Comparison of ENCODE assay signal across 8 cellular contexts in genomic region chr1:147172168-147173016, GRCh38. TPM values are rescaled to one million over a fixed set of nuclear protein-coding genes. Genes with fewer than 3 reads are reported as not detected.
DNase-seq lines count a peak whose midpoint lies in the region; ATAC-seq and TF ChIP-seq lines count a peak whose summit lies in the region.

A gene with protein sequence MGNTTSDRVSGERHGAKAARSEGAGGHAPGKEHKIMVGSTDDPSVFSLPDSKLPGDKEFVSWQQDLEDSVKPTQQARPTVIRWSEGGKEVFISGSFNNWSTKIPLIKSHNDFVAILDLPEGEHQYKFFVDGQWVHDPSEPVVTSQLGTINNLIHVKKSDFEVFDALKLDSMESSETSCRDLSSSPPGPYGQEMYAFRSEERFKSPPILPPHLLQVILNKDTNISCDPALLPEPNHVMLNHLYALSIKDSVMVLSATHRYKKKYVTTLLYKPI (minus strand): TSS chr1:147172470. CDS start chr1:147172144, 326 bp downstream.

- TF ChIP-seq CTCF in GM12865 (IDR thresholded peaks at IDR 0.05; ENCODE audit: insufficient read depth, low read depth, low read length, missing control alignments), result peak; percentile 88
- TF ChIP-seq CTCF in osteocyte (IDR thresholded peaks at IDR 0.05), result peak; percentile 99
- TF ChIP-seq CTCF in thoracic aorta (IDR thresholded peaks at IDR 0.05), result peak; percentile 89

- H3K4me1 ChIP-seq in thoracic aorta (ENCODE audit: control insufficient read depth in 1 of 2, low read depth in 2 of 2), result peaks cover 13 to 50% of the 10 kb centered on the region in 2 donors

- H3K36me3 Mint-ChIP-seq in activated naive CD8-positive, alpha-beta T cell treated with anti-CD3 and anti-CD28 coated beads for 36 hours, result peaks cover 31% of the 10 kb centered on the region
- H3K36me3 Mint-ChIP-seq in osteocyte (ENCODE audit: unreplicated experiment), result peaks cover 14% of the 10 kb centered on the region

- no peaks in the 10 kb centered on the region for H3K9me3 ChIP-seq in thoracic aorta

- ATAC-seq in HG02610 (IDR thresholded peaks at IDR 0.05; ENCODE audit: unreplicated experiment) (peak; percentile 89), SK-N-SH treated with all-trans-retinoic acid at 6 μM for 48 hours (peak; percentile 93), thoracic aorta (ENCODE audit: insufficient number of reproducible peaks, low FRiP score, low read depth) (peak; percentile 91)

- no peaks in the 10 kb centered on the region for H3K27me3 ChIP-seq in thoracic aorta (replicated peaks; ENCODE audit: insufficient read depth)

- H3K4me3 ChIP-seq in GM12865 (ENCODE audit: low read depth, low read length), result peak within 1 kb of the TSS; percentile 92
- H3K4me3 ChIP-seq in thoracic aorta, result peak within 1 kb of the TSS; percentile 86

- H3K27ac ChIP-seq in thoracic aorta, result peak within 1 kb of the TSS; percentile 93 to 98

- peak within 1 kb of the TSS; percentile 96 for H3K27ac Mint-ChIP-seq in activated naive CD8-positive, alpha-beta T cell treated with anti-CD3 and anti-CD28 coated beads for 36 hours
- peak within 1 kb of the TSS; percentile 99 for H3K27ac Mint-ChIP-seq in osteocyte (ENCODE audit: unreplicated experiment)

- peak within 1 kb of the TSS; percentile 99 for H3K4me3 Mint-ChIP-seq in activated naive CD8-positive, alpha-beta T cell treated with anti-CD3 and anti-CD28 coated beads for 36 hours
- peak within 1 kb of the TSS; percentile 98 for H3K4me3 Mint-ChIP-seq in osteocyte (ENCODE audit: unreplicated experiment)

- no peaks in the 10 kb centered on the region for H3K36me3 ChIP-seq in thoracic aorta

- DNase-seq in GM12865 (ENCODE audit: low read depth) (peak; percentile 98), NCI-H1048 (lab: John Stamatoyannopoulos, UW) (peak; percentile 89), head of caudate nucleus (peak; percentile 89 to 98 (median 96)), osteocyte (ENCODE audit: extremely low spot score, unreplicated experiment) (peak; percentile 99), thoracic aorta (ENCODE audit: low spot score) (peak; percentile 81)
- peak; percentile 96 for DNase-seq in activated naive CD8-positive, alpha-beta T cell treated with anti-CD3 and anti-CD28 coated beads for 36 hours

- peaks cover 31% of the 10 kb centered on the region for H3K4me1 Mint-ChIP-seq in activated naive CD8-positive, alpha-beta T cell treated with anti-CD3 and anti-CD28 coated beads for 36 hours
- peaks cover 62% of the 10 kb centered on the region for H3K4me1 Mint-ChIP-seq in osteocyte (ENCODE audit: unreplicated experiment)

- intact Hi-C loops in head of caudate nucleus (cut with DNase I), result loop anchor here (1.0 kb wide), 1 partner anchor 70 kb away; the partner anchor contains the start of gene CHD1L

- H3K27me3 Mint-ChIP-seq in activated naive CD8-positive, alpha-beta T cell treated with anti-CD3 and anti-CD28 coated beads for 36 hours, result peaks cover 2% of the 10 kb centered on the region
- no peaks in the 10 kb centered on the region for H3K27me3 Mint-ChIP-seq in osteocyte (ENCODE audit: unreplicated experiment)

- peaks cover 13% of the 10 kb centered on the region for H3K9me3 Mint-ChIP-seq in activated naive CD8-positive, alpha-beta T cell treated with anti-CD3 and anti-CD28 coated beads for 36 hours
- H3K9me3 Mint-ChIP-seq in osteocyte (ENCODE audit: unreplicated experiment), result peaks cover 3% of the 10 kb centered on the region

TF ChIP-seq in SK-N-SH treated with all-trans-retinoic acid at 6 μM for 48 hours, 23 proteins besides CTCF, POLR2A, EP300 and RAD21:
- TF ChIP-seq, protein P1, sequence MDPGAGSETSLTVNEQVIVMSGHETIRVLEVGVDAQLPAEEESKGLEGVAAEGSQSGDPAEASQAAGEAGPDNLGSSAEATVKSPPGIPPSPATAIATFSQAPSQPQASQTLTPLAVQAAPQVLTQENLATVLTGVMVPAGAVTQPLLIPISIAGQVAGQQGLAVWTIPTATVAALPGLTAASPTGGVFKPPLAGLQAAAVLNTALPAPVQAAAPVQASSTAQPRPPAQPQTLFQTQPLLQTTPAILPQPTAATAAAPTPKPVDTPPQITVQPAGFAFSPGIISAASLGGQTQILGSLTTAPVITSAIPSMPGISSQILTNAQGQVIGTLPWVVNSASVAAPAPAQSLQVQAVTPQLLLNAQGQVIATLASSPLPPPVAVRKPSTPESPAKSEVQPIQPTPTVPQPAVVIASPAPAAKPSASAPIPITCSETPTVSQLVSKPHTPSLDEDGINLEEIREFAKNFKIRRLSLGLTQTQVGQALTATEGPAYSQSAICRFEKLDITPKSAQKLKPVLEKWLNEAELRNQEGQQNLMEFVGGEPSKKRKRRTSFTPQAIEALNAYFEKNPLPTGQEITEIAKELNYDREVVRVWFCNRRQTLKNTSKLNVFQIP (CRISPR knock-in tag; IDR thresholded peaks at IDR 0.05; ENCODE audit: borderline replicate concordance, low read depth), result 0 out of 2 replicates have a peak, but pooled peaks have one; percentile 25
- TF ChIP-seq BACH2 (CRISPR knock-in tag; IDR thresholded peaks at IDR 0.05; ENCODE audit: borderline replicate concordance), result no peak
- TF ChIP-seq ZNF70 (CRISPR knock-in tag; IDR thresholded peaks at IDR 0.05), result peak; percentile 81
- peak; percentile 59; the same call in 1 of the 2 replicates for TF ChIP-seq RARB (CRISPR knock-in tag; IDR thresholded peaks at IDR 0.05)
- TF ChIP-seq GLIS3 (CRISPR knock-in tag; IDR thresholded peaks at IDR 0.05), result no peak
- TF ChIP-seq, protein P2, sequence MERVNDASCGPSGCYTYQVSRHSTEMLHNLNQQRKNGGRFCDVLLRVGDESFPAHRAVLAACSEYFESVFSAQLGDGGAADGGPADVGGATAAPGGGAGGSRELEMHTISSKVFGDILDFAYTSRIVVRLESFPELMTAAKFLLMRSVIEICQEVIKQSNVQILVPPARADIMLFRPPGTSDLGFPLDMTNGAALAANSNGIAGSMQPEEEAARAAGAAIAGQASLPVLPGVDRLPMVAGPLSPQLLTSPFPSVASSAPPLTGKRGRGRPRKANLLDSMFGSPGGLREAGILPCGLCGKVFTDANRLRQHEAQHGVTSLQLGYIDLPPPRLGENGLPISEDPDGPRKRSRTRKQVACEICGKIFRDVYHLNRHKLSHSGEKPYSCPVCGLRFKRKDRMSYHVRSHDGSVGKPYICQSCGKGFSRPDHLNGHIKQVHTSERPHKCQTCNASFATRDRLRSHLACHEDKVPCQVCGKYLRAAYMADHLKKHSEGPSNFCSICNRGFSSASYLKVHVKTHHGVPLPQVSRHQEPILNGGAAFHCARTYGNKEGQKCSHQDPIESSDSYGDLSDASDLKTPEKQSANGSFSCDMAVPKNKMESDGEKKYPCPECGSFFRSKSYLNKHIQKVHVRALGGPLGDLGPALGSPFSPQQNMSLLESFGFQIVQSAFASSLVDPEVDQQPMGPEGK (CRISPR knock-in tag; IDR thresholded peaks at IDR 0.05; ENCODE audit: borderline replicate concordance), result no peak
- TF ChIP-seq ZFP3 (CRISPR knock-in tag; IDR thresholded peaks at IDR 0.05), result peak; percentile 70
- no peak for TF ChIP-seq ISL1 (CRISPR knock-in tag; IDR thresholded peaks at IDR 0.05)
- no peak for TF ChIP-seq ZNF8 (CRISPR knock-in tag; IDR thresholded peaks at IDR 0.05)
- TF ChIP-seq PPARA (CRISPR knock-in tag; IDR thresholded peaks at IDR 0.05; ENCODE audit: borderline replicate concordance), result no peak
- TF ChIP-seq TSHZ2 (CRISPR knock-in tag; IDR thresholded peaks at IDR 0.05), result peak; percentile 72; the same call in 1 of the 2 replicates
TF ChIP-seq in SK-N-SH treated with all-trans-retinoic acid at 6 μM for 48 hours: peak in this region for 5.

RNA-seq across cellular contexts. Expression of the gene that starts here (rescaled TPM):
- total RNA-seq in activated naive CD8-positive, alpha-beta T cell treated with anti-CD3 and anti-CD28 coated beads for 36 hours, result 1 to 10 TPM; 5.9 to 6.0 TPM
- total RNA-seq in osteocyte (10.1 and 14.0 TPM in 2 replicates), thoracic aorta (10 to 100 TPM; 19.5 to 20.8 TPM)

Comparison
In these comparisons a context has a peak if more than half of its experiments do, and no peak if none do; other contexts are left out.
1. Peak in every context shown above with its lines: DNase-seq, ATAC-seq, H3K4me3 ChIP-seq and H3K27ac ChIP-seq.